ENCODE assay signal across 8 cellular contexts in the genomic region with DNA sequence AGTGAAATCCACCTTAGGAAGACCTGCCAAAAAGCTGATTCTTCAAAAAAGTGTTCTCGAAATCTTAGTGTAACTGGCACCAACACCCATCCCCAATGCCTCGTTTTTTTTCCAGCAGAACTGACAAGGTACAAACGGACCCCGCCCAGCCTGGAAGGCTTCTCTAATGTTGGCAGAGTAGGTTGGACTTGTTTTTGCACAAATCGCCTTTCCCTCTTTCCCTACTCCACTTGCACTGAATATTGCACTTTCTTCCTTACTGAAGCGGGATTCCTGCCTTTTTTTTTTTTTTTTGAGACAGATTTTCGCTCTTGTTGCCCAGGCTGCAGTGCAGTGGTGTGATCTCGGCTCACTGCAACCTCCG. TPM values are rescaled to one million over a fixed set of nuclear protein-coding genes. Genes with fewer than 3 reads are reported as not detected.
A peak's percentile ranks its signal among the peaks of the same experiment; 100 is the strongest.
DNase-seq lines count a peak whose midpoint lies in the region; ATAC-seq and TF ChIP-seq lines count a peak whose summit lies in the region.

No MANE protein-coding gene starts in this region.

- DNase-seq in AG08396 (ENCODE audit: low spot score) (peak; percentile 8), OCI-M1 (lab: John Stamatoyannopoulos, UW) (peak; percentile 46), dermis blood vessel endothelial cell (peak; percentile 27), lung (ENCODE audit: low spot score) (peak; percentile 31), tibial artery (no peak), NCI-H226 (no peak)
- no peak for DNase-seq in effector CD8-positive, alpha-beta T cell (lab: John Stamatoyannopoulos, UW)

- intact Hi-C loops in tibial artery (cut with DNase I; ENCODE audit: low total_unique reads) = loop anchor here (5.0 to 10.0 kb wide), 3 partner anchors 177 to 1097 kb away; partner anchors contain the start of genes CFAP91, COX17 and NDUFB4

- H3K36me3 ChIP-seq in lung (ENCODE audit: control insufficient read depth in 2 of 2, insufficient read depth in 2 of 2, low read length in 2 of 2) = peaks cover 0 to 2% of the 10 kb centered on the region in 2 donors
- peaks cover 0 to 3% (median 0%) of the 10 kb centered on the region in 3 donors for H3K36me3 ChIP-seq in tibial artery

- H3K9me3 ChIP-seq in lung (ENCODE audit: control insufficient read depth in 2 of 2, insufficient read depth in 1 of 2, low read length in 1 of 2) (no peaks in the 10 kb centered on the region), tibial artery (no peaks in the 10 kb centered on the region)

- H3K27ac ChIP-seq in lung (ENCODE audit: low read depth in 1 of 2, low read length in 1 of 2) (peak overlapping the region; percentile 44 to 79), tibial artery (peak overlapping the region; percentile 87 to 96)

- ATAC-seq in GM18867 (IDR thresholded peaks at IDR 0.05; ENCODE audit: unreplicated experiment) = peak; percentile 14
- peak; percentile 6 for ATAC-seq in lung (ENCODE audit: insufficient read depth, low FRiP score)

- TF ChIP-seq CTCF in lung (IDR thresholded peaks at IDR 0.05; ENCODE audit: control extremely low read depth, extremely low read depth) = no peak
- no peak for TF ChIP-seq CTCF in tibial artery (IDR thresholded peaks at IDR 0.05)

- H3K4me1 ChIP-seq in lung (ENCODE audit: control insufficient read depth in 2 of 2, insufficient read depth in 2 of 2, low read length in 2 of 2) (peaks cover 4 to 5% of the 10 kb centered on the region in 2 donors), tibial artery (peaks cover 0 to 38% (median 27%) of the 10 kb centered on the region in 4 donors)

- no peaks in the 10 kb centered on the region for H3K27me3 ChIP-seq in lung (ENCODE audit: control insufficient read depth, insufficient read depth)
- H3K27me3 ChIP-seq in tibial artery = no peaks in the 10 kb centered on the region

- peak overlapping the region; percentile 43 for H3K4me3 ChIP-seq in lung
- H3K4me3 ChIP-seq in tibial artery = peak overlapping the region; percentile 78 to 94

- 7 to 9% methylated on average over 9 of the region's 9 CpGs for WGBS in lung, 2 donors

RNA-seq across cellular contexts. Expression of gene TIMMDC1, which starts 0.5 kb away (rescaled TPM):
- total RNA-seq in dermis blood vessel endothelial cell (35.3 and 38.8 TPM in 2 replicates), lung (10 to 100 TPM; 80.0 to 98.9 TPM)
- 10 to 100 TPM; 60.5 to 95.4 TPM for polyA plus RNA-seq in lung

RNA-seq across cellular contexts. Expression of gene POGLUT1, which starts 29.0 kb away (rescaled TPM):
- total RNA-seq in dermis blood vessel endothelial cell (20.2 and 27.9 TPM in 2 replicates), lung (10 to 100 TPM; 15.8 to 17.9 TPM)
- polyA plus RNA-seq in lung = 1 to 10 TPM; 7.9 to 9.4 TPM

RNA-seq across cellular contexts. Expression of gene TMEM39A, which starts 34.4 kb away (rescaled TPM):
- total RNA-seq in dermis blood vessel endothelial cell (29.8 and 41.4 TPM in 2 replicates), lung (10 to 100 TPM; 45.4 to 51.2 TPM)
- polyA plus RNA-seq in lung = 10 to 100 TPM in 1 of 2 donors, 1 to 10 TPM in 1; 9.3 to 30.3 TPM

Comparison
In these comparisons a context has a peak if more than half of its experiments do, and no peak if none do; other contexts are left out.
1. DNase-seq: peak in AG08396 (single experiment), OCI-M1 (single experiment), dermis blood vessel endothelial cell (single experiment) and lung (single experiment); none in tibial artery (0 of 2), effector CD8-positive, alpha-beta T cell (single experiment) and NCI-H226 (single experiment).